12 cellular contexts compared by ENCODE assay signal in genomic region chr4:102157984-102158383, GRCh38.
A peak's percentile ranks its signal among the peaks of the same experiment; 100 is the strongest.
DNase-seq lines count a peak whose midpoint lies in the region; TF ChIP-seq lines count a peak whose summit lies in the region.
"Had no signal": no experiment of that assay in that cellular context is flagged by ENCODE, and none has a peak within 500 bp of the region (broad histone marks: within the 10 kb centered on the region; RNA-seq: fewer than 3 reads in every experiment).

No MANE protein-coding gene starts in this region.

- no peaks in the 10 kb centered on the region for H4K20me1 ChIP-seq in H9 (ENCODE audit: control insufficient read depth, insufficient read depth, insufficient read length)
- H4K20me1 ChIP-seq: BLaER1 treated with 17β-estradiol and CSF1 and Interleukin-3, amounts not matched to agents 10 nM and 100 nM had no signal

- H3K27me3 ChIP-seq in H9 (ENCODE audit: insufficient read depth, low read length), result no peaks in the 10 kb centered on the region
- H3K27me3 ChIP-seq: BLaER1 treated with 17β-estradiol and CSF1 and Interleukin-3, amounts not matched to agents 10 nM and 100 nM had no signal

- H3K23ac ChIP-seq in H9 (ENCODE audit: insufficient read length, low read depth, low read length), result no peak overlapping the region

- no peak overlapping the region for H3K56ac ChIP-seq in H9 (ENCODE audit: insufficient read length, low read depth, low read length)

- peaks cover 0 to 7% (median 2%) of the 10 kb centered on the region in 3 experiments; a peak in 4 of 7 replicates for H3K36me3 Mint-ChIP-seq in H9 (ENCODE audit: insufficient read depth in 1 of 3, low read depth in 3 of 3)

- H2BK20ac ChIP-seq in H9 (ENCODE audit: low read depth, low read length, poor library complexity, severe bottlenecking), result no peak overlapping the region

- H2BK5ac ChIP-seq in H9 (ENCODE audit: insufficient read length, low read length), result no peak overlapping the region

- H3K9ac ChIP-seq in H9 (ENCODE audit: extremely low read depth, insufficient read length, low read length), result no peak overlapping the region
- H3K9ac ChIP-seq: BLaER1 treated with 17β-estradiol and CSF1 and Interleukin-3, amounts not matched to agents 10 nM and 100 nM had no signal

- no peak overlapping the region for H3K4me3 Mint-ChIP-seq in H9

- no peaks in the 10 kb centered on the region for H3K4me1 ChIP-seq in H9 (ENCODE audit: insufficient read depth, low read length)
- H3K4me1 ChIP-seq: BLaER1 treated with 17β-estradiol and CSF1 and Interleukin-3, amounts not matched to agents 10 nM and 100 nM had no signal

- H3K18ac ChIP-seq in H9 (ENCODE audit: insufficient read length, low read depth, low read length), result no peak overlapping the region

- H4K8ac ChIP-seq in H9 (replicated peaks; ENCODE audit: insufficient read length, low read depth, low read length), result no peak overlapping the region

- WGBS in H9 (ENCODE audit: extremely low coverage, insufficient read length, low lambda C conversion rate), result no CpG with 5 or more reads among the region's 6 CpGs

- no peak overlapping the region for H2BK15ac ChIP-seq in H9 (ENCODE audit: low read depth, low read length)

- no peaks in the 10 kb centered on the region for H3K79me2 ChIP-seq in H9 (ENCODE audit: insufficient read depth, low read length)

- no peak overlapping the region for H3K27ac Mint-ChIP-seq in H9

- TF ChIP-seq CTCF in H9 (conservative IDR thresholded peaks at IDR 0.05), result no peak

- H3K9me3 ChIP-seq in H9 (ENCODE audit: control insufficient read depth, low read depth, low read length), result no peaks in the 10 kb centered on the region
- H3K9me3 ChIP-seq: BLaER1 treated with 17β-estradiol and CSF1 and Interleukin-3, amounts not matched to agents 10 nM and 100 nM had no signal

- H2BK12ac ChIP-seq in H9 (ENCODE audit: insufficient read length, low read depth, low read length), result no peak overlapping the region

- peaks cover 5% of the 10 kb centered on the region in 2 experiments; a peak in 4 of 5 replicates for H3K9me3 Mint-ChIP-seq in H9

- H3K14ac ChIP-seq in H9 (ENCODE audit: insufficient read depth, low read length), result no peak overlapping the region

- H4K91ac ChIP-seq in H9 (ENCODE audit: insufficient read length, low read depth, low read length), result no peak overlapping the region

- H3K27ac ChIP-seq in H9 (ENCODE audit: insufficient read length, low read depth, low read length), result no peak overlapping the region
- H3K27ac ChIP-seq: BLaER1 treated with 17β-estradiol and CSF1 and Interleukin-3, amounts not matched to agents 10 nM and 100 nM had no signal

- H3K4ac ChIP-seq in H9 (ENCODE audit: low read depth, low read length), result no peak overlapping the region

- DNase-seq in NCI-H1417 (lab: John Stamatoyannopoulos, UW) (peak; percentile 36 to 75 (median 66)), NCI-H1417 treated with DMSO at 0.1 percent for 48 hours (lab: John Stamatoyannopoulos, UW) (no peak), H9 (no peak), NCI-H2171 (lab: John Stamatoyannopoulos, UW) (peak; percentile 39), kidney tubule cell (ENCODE audit: low spot score) (peak; percentile 47), RPMI8226 (no peak), dermis blood vessel endothelial cell (no peak), RKO (ENCODE audit: low spot score) (no peak)
- DNase-seq: NCI-H2081 treated with DMSO at 0.1 percent for 48 hours, NCI-H524 treated with DMSO at 0.1 percent for 48 hours, SHP77 treated with DMSO at 0.1 percent for 48 hours had no signal

- H2AFZ ChIP-seq in H9 (ENCODE audit: low read length), result peak overlapping the region; percentile 22

- no peak overlapping the region for H2BK120ac ChIP-seq in H9 (ENCODE audit: low read depth, low read length, poor library complexity, severe bottlenecking)

- H3T11ph ChIP-seq in H9 (ENCODE audit: low read length), result no peak overlapping the region

- no peak overlapping the region for H4K5ac ChIP-seq in H9 (ENCODE audit: insufficient read length, low read depth, low read length)

- H2AK5ac ChIP-seq in H9 (ENCODE audit: insufficient read length, low read length), result no peak overlapping the region

- H3K79me1 ChIP-seq in H9 (ENCODE audit: insufficient read depth, low read depth, low read length, poor library complexity, severe bottlenecking), result no peaks in the 10 kb centered on the region

- H3K4me1 Mint-ChIP-seq in H9, result peaks cover 6 to 8% of the 10 kb centered on the region in 2 experiments; a peak in 2 of 4 replicates

- no peaks in the 10 kb centered on the region for H3K23me2 ChIP-seq in H9 (ENCODE audit: insufficient read length, low read depth, low read length, poor library complexity, severe bottlenecking)

- H3K4me2 ChIP-seq in H9 (ENCODE audit: insufficient read depth, insufficient read length, low read length), result no peak overlapping the region
- H3K4me2 ChIP-seq: BLaER1 treated with 17β-estradiol and CSF1 and Interleukin-3, amounts not matched to agents 10 nM and 100 nM had no signal

- H3K27me3 Mint-ChIP-seq in H9 (ENCODE audit: low read depth), result no peaks in the 10 kb centered on the region

Comparison
In these comparisons a context has a peak if more than half of its experiments do, and no peak if none do; other contexts are left out.
1. DNase-seq: peak in NCI-H1417 (3 of 3), NCI-H2171 (single experiment) and kidney tubule cell (single experiment); none in NCI-H1417 treated with DMSO at 0.1 percent for 48 hours (single experiment), H9 (single experiment), RPMI8226 (single experiment), dermis blood vessel endothelial cell (single experiment) and RKO (single experiment).